ENCODE assay signal across 1 cellular context in the genomic region with DNA sequence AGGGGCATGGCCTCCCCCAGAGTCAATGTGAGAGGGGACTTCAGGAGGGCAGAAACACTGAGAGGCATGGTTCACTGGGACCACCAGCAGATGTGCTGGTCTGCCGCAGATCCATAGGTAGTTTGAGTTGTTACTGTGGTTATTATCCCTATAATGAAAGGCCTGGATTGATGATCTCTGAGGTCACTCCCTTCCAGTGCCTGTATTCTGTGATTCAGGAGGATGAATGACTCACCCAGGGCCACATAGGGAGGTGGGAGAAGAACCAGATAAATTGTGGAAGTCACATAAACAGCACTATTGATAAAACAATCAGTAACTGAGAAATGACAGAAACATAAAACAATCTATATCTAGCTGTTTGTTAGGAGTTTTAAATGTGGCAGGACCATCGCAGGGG.
TF ChIP-seq lines count a peak whose summit lies in the region.

No MANE protein-coding gene starts in this region.

TF ChIP-seq in HEK293, 187 proteins besides CTCF, POLR2A, EP300 and RAD21 (continued from another document):
- TF ChIP-seq, protein P1, sequence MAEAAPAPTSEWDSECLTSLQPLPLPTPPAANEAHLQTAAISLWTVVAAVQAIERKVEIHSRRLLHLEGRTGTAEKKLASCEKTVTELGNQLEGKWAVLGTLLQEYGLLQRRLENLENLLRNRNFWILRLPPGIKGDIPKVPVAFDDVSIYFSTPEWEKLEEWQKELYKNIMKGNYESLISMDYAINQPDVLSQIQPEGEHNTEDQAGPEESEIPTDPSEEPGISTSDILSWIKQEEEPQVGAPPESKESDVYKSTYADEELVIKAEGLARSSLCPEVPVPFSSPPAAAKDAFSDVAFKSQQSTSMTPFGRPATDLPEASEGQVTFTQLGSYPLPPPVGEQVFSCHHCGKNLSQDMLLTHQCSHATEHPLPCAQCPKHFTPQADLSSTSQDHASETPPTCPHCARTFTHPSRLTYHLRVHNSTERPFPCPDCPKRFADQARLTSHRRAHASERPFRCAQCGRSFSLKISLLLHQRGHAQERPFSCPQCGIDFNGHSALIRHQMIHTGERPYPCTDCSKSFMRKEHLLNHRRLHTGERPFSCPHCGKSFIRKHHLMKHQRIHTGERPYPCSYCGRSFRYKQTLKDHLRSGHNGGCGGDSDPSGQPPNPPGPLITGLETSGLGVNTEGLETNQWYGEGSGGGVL (tag by site-specific recombination; IDR thresholded peaks at IDR 0.05) = no peak
- TF ChIP-seq ZNF660 (tag by site-specific recombination; IDR thresholded peaks at IDR 0.05) = 0 out of 2 replicates have a peak, but pooled peaks have one; percentile 49
- no peak for TF ChIP-seq ZNF792 (tag by site-specific recombination; IDR thresholded peaks at IDR 0.05)
- TF ChIP-seq ZNF174 (tag by site-specific recombination; IDR thresholded peaks at IDR 0.05) = no peak
- TF ChIP-seq HOXD13 (CRISPR knock-in tag; IDR thresholded peaks at IDR 0.05; ENCODE audit: borderline replicate concordance) = no peak
- TF ChIP-seq ZBTB20 (tag by site-specific recombination; IDR thresholded peaks at IDR 0.05) = no peak
- no peak for TF ChIP-seq SCRT2 (tag by site-specific recombination; IDR thresholded peaks at IDR 0.05)
- TF ChIP-seq ZNF623 (tag by site-specific recombination; IDR thresholded peaks at IDR 0.05) = no peak
- TF ChIP-seq BCL11B (tag by site-specific recombination; IDR thresholded peaks at IDR 0.05; ENCODE audit: low read depth) = no peak
- peak; percentile 20; the same call in 1 of the 2 replicates for TF ChIP-seq ZNF600 (tag by site-specific recombination; IDR thresholded peaks at IDR 0.05)
- TF ChIP-seq, protein P2, sequence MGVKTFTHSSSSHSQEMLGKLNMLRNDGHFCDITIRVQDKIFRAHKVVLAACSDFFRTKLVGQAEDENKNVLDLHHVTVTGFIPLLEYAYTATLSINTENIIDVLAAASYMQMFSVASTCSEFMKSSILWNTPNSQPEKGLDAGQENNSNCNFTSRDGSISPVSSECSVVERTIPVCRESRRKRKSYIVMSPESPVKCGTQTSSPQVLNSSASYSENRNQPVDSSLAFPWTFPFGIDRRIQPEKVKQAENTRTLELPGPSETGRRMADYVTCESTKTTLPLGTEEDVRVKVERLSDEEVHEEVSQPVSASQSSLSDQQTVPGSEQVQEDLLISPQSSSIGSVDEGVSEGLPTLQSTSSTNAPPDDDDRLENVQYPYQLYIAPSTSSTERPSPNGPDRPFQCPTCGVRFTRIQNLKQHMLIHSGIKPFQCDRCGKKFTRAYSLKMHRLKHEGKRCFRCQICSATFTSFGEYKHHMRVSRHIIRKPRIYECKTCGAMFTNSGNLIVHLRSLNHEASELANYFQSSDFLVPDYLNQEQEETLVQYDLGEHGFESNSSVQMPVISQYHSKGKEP (tag by site-specific recombination; IDR thresholded peaks at IDR 0.05) = no peak
- TF ChIP-seq ZBTB17 (tag by site-specific recombination; IDR thresholded peaks at IDR 0.05) = 0 out of 2 replicates have a peak, but pooled peaks have one; percentile 32
- no peak for TF ChIP-seq GLIS1 (tag by site-specific recombination; IDR thresholded peaks at IDR 0.05)
- TF ChIP-seq, protein P3, sequence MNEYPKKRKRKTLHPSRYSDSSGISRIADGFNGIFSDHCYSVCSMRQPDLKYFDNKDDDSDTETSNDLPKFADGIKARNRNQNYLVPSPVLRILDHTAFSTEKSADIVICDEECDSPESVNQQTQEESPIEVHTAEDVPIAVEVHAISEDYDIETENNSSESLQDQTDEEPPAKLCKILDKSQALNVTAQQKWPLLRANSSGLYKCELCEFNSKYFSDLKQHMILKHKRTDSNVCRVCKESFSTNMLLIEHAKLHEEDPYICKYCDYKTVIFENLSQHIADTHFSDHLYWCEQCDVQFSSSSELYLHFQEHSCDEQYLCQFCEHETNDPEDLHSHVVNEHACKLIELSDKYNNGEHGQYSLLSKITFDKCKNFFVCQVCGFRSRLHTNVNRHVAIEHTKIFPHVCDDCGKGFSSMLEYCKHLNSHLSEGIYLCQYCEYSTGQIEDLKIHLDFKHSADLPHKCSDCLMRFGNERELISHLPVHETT (tag by site-specific recombination; IDR thresholded peaks at IDR 0.05) = no peak
- TF ChIP-seq, protein P4, sequence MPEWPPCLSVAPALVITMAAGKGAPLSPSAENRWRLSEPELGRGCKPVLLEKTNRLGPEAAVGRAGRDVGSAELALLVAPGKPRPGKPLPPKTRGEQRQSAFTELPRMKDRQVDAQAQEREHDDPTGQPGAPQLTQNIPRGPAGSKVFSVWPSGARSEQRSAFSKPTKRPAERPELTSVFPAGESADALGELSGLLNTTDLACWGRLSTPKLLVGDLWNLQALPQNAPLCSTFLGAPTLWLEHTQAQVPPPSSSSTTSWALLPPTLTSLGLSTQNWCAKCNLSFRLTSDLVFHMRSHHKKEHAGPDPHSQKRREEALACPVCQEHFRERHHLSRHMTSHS (tag by site-specific recombination; IDR thresholded peaks at IDR 0.05) = no peak
- TF ChIP-seq ZNF529 (tag by site-specific recombination; IDR thresholded peaks at IDR 0.05; ENCODE audit: insufficient replicate concordance) = no peak
- 0 out of 2 replicates have a peak, but pooled peaks have one; percentile 36 for TF ChIP-seq SP7 (tag by site-specific recombination; IDR thresholded peaks at IDR 0.05)
- no peak for TF ChIP-seq ZNF654 (tag by site-specific recombination; IDR thresholded peaks at IDR 0.05; ENCODE audit: low read depth)
- TF ChIP-seq, protein P5, sequence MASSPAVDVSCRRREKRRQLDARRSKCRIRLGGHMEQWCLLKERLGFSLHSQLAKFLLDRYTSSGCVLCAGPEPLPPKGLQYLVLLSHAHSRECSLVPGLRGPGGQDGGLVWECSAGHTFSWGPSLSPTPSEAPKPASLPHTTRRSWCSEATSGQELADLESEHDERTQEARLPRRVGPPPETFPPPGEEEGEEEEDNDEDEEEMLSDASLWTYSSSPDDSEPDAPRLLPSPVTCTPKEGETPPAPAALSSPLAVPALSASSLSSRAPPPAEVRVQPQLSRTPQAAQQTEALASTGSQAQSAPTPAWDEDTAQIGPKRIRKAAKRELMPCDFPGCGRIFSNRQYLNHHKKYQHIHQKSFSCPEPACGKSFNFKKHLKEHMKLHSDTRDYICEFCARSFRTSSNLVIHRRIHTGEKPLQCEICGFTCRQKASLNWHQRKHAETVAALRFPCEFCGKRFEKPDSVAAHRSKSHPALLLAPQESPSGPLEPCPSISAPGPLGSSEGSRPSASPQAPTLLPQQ (tag by site-specific recombination; IDR thresholded peaks at IDR 0.05) = no peak
- no peak for TF ChIP-seq ZNF530 (tag by site-specific recombination; IDR thresholded peaks at IDR 0.05; ENCODE audit: low read depth)
- TF ChIP-seq ZNF571 (tag by site-specific recombination; IDR thresholded peaks at IDR 0.05) = no peak
- no peak for TF ChIP-seq ZNF391 (tag by site-specific recombination; IDR thresholded peaks at IDR 0.05; ENCODE audit: borderline replicate concordance, low read depth)
- no peak for TF ChIP-seq RBAK (tag by site-specific recombination; IDR thresholded peaks at IDR 0.05)
- peak; percentile 50; the same call in 1 of the 2 replicates for TF ChIP-seq ZNF629 (tag by site-specific recombination; IDR thresholded peaks at IDR 0.05)
- TF ChIP-seq ZNF510 (tag by site-specific recombination; IDR thresholded peaks at IDR 0.05; ENCODE audit: insufficient replicate concordance) = no peak
- TF ChIP-seq ZNF404 (tag by site-specific recombination; IDR thresholded peaks at IDR 0.05) = no peak
- no peak for TF ChIP-seq ZNF146 (tag by site-specific recombination; IDR thresholded peaks at IDR 0.05)
- TF ChIP-seq ZNF514 (tag by site-specific recombination; IDR thresholded peaks at IDR 0.05) = no peak
